Comparison of ENCODE assay signal across 2 cellular contexts in the genomic region with DNA sequence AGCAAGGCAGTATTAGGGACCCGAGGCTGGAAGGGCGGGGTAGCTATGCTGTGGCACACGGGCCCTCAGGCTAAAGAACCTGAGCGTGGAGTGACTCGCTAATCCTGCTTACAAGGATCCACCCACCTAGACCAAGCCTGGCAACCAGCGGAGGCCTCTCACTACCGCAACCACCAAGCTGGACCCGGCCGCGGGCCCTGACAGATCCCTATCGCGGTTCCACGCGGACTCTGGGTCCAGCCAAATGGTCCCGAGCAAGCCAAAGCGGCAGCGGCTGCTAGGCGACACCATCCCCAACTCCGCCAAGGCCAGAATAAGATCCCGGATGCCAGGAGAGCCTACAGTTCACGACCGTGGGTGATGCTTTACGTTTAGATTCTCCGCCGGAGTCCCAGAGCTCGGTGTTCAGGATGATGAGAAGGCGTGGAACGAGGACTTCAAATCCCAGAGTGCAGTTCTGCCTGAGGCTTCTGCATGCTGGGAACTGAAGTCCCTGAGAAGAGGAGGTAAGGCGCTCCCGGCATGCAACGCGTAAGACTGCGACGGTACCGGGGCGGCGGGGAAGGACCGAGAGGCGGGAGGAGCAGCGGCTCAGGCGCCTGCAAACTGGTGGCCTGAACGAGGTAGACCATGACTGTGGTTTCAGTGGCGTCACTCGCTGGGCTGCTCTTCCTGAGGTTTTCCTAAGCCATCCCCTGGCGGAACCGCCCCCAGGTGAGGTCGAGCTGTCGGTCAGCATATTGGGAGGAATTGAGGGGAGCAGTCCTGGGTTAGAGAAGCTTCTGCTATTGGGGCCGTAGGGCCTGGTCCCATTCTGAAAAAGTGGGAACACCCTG.
TF ChIP-seq lines count a peak whose summit lies in the region.

A gene with protein sequence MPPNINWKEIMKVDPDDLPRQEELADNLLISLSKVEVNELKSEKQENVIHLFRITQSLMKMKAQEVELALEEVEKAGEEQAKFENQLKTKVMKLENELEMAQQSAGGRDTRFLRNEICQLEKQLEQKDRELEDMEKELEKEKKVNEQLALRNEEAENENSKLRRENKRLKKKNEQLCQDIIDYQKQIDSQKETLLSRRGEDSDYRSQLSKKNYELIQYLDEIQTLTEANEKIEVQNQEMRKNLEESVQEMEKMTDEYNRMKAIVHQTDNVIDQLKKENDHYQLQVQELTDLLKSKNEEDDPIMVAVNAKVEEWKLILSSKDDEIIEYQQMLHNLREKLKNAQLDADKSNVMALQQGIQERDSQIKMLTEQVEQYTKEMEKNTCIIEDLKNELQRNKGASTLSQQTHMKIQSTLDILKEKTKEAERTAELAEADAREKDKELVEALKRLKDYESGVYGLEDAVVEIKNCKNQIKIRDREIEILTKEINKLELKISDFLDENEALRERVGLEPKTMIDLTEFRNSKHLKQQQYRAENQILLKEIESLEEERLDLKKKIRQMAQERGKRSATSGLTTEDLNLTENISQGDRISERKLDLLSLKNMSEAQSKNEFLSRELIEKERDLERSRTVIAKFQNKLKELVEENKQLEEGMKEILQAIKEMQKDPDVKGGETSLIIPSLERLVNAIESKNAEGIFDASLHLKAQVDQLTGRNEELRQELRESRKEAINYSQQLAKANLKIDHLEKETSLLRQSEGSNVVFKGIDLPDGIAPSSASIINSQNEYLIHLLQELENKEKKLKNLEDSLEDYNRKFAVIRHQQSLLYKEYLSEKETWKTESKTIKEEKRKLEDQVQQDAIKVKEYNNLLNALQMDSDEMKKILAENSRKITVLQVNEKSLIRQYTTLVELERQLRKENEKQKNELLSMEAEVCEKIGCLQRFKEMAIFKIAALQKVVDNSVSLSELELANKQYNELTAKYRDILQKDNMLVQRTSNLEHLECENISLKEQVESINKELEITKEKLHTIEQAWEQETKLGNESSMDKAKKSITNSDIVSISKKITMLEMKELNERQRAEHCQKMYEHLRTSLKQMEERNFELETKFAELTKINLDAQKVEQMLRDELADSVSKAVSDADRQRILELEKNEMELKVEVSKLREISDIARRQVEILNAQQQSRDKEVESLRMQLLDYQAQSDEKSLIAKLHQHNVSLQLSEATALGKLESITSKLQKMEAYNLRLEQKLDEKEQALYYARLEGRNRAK (N-terminal part only) (minus strand): TSS at position 315 of the 836 bp plus-strand sequence. CDS start 781 bp downstream, outside the sequence.
A gene (plus strand): TSS at position 534 of the 836 bp plus-strand sequence. CDS start 6,009 bp downstream, outside the sequence.

TF ChIP-seq in HCT116, 20 proteins besides CTCF, POLR2A, EP300 and RAD21 (continued from another document):
- TF ChIP-seq TCF7L2 (IDR thresholded peaks at IDR 0.05; ENCODE audit: borderline replicate concordance, extremely low read depth, insufficient read depth, insufficient read length) (no peak), POLR2AphosphoS5 (IDR thresholded peaks at IDR 0.05; ENCODE audit: low read depth, low read length) (peak; percentile 82), EZH2phosphoT487 (IDR thresholded peaks at IDR 0.05; ENCODE audit: borderline replicate concordance) (no peak), CEBPB (IDR thresholded peaks at IDR 0.05; ENCODE audit: low read depth) (no peak), EGR1 (IDR thresholded peaks at IDR 0.05; ENCODE audit: low read depth) (no peak; the same call in 1 of the 2 replicates), YY1 (IDR thresholded peaks at IDR 0.05; ENCODE audit: extremely low read depth, insufficient replicate concordance, low read depth, low read length) (peak; percentile 75), ELF1 (IDR thresholded peaks at IDR 0.05; ENCODE audit: borderline replicate concordance, low read depth) (no peak; the same call in 1 of the 2 replicates), FOSL1 (IDR thresholded peaks at IDR 0.05; ENCODE audit: low read depth) (no peak), SIN3A (IDR thresholded peaks at IDR 0.05; ENCODE audit: low read depth) (peak; percentile 71), CBX3 (IDR thresholded peaks at IDR 0.05; ENCODE audit: low read depth) (no peak), SRF (IDR thresholded peaks at IDR 0.05; ENCODE audit: low read depth) (no peak; the same call in 1 of the 2 replicates), SP1 (IDR thresholded peaks at IDR 0.05; ENCODE audit: low read depth) (peak; percentile 47; the same call in 1 of the 2 replicates), JUND (IDR thresholded peaks at IDR 0.05) (no peak), ZNF274 (IDR thresholded peaks at IDR 0.05; ENCODE audit: low read depth, low read length) (no peak), EZH2 (IDR thresholded peaks at IDR 0.05) (no peak)
- TF ChIP-seq, protein P1, sequence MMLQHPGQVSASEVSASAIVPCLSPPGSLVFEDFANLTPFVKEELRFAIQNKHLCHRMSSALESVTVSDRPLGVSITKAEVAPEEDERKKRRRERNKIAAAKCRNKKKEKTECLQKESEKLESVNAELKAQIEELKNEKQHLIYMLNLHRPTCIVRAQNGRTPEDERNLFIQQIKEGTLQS (IDR thresholded peaks at IDR 0.05) = no peak
- TF ChIP-seq, protein P2, sequence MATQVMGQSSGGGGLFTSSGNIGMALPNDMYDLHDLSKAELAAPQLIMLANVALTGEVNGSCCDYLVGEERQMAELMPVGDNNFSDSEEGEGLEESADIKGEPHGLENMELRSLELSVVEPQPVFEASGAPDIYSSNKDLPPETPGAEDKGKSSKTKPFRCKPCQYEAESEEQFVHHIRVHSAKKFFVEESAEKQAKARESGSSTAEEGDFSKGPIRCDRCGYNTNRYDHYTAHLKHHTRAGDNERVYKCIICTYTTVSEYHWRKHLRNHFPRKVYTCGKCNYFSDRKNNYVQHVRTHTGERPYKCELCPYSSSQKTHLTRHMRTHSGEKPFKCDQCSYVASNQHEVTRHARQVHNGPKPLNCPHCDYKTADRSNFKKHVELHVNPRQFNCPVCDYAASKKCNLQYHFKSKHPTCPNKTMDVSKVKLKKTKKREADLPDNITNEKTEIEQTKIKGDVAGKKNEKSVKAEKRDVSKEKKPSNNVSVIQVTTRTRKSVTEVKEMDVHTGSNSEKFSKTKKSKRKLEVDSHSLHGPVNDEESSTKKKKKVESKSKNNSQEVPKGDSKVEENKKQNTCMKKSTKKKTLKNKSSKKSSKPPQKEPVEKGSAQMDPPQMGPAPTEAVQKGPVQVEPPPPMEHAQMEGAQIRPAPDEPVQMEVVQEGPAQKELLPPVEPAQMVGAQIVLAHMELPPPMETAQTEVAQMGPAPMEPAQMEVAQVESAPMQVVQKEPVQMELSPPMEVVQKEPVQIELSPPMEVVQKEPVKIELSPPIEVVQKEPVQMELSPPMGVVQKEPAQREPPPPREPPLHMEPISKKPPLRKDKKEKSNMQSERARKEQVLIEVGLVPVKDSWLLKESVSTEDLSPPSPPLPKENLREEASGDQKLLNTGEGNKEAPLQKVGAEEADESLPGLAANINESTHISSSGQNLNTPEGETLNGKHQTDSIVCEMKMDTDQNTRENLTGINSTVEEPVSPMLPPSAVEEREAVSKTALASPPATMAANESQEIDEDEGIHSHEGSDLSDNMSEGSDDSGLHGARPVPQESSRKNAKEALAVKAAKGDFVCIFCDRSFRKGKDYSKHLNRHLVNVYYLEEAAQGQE (IDR thresholded peaks at IDR 0.05; ENCODE audit: low read depth) = no peak
- TF ChIP-seq, protein P3, sequence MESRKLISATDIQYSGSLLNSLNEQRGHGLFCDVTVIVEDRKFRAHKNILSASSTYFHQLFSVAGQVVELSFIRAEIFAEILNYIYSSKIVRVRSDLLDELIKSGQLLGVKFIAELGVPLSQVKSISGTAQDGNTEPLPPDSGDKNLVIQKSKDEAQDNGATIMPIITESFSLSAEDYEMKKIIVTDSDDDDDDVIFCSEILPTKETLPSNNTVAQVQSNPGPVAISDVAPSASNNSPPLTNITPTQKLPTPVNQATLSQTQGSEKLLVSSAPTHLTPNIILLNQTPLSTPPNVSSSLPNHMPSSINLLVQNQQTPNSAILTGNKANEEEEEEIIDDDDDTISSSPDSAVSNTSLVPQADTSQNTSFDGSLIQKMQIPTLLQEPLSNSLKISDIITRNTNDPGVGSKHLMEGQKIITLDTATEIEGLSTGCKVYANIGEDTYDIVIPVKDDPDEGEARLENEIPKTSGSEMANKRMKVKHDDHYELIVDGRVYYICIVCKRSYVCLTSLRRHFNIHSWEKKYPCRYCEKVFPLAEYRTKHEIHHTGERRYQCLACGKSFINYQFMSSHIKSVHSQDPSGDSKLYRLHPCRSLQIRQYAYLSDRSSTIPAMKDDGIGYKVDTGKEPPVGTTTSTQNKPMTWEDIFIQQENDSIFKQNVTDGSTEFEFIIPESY (IDR thresholded peaks at IDR 0.05; ENCODE audit: extremely low read depth, insufficient replicate concordance, low read length) = peak; percentile 62
- TF ChIP-seq, protein P4, sequence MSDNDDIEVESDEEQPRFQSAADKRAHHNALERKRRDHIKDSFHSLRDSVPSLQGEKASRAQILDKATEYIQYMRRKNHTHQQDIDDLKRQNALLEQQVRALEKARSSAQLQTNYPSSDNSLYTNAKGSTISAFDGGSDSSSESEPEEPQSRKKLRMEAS (IDR thresholded peaks at IDR 0.05) = peak; percentile 23; the same call in 1 of the 2 replicates

TF ChIP-seq in neural cell, 6 proteins besides CTCF, POLR2A, EP300 and RAD21:
- TF ChIP-seq, protein P2 (IDR thresholded peaks at IDR 0.05; ENCODE audit: borderline replicate concordance) = peak; percentile 17
- TF ChIP-seq TAF1 (IDR thresholded peaks at IDR 0.05; ENCODE audit: low read depth) (no peak), POLR2AphosphoS5 (IDR thresholded peaks at IDR 0.05) (peak; percentile 81), MXI1 (conservative IDR thresholded peaks at IDR 0.05; ENCODE audit: poor library complexity, severe bottlenecking) (peak; percentile 89), SMC3 (conservative IDR thresholded peaks at IDR 0.05; ENCODE audit: poor library complexity) (peak; percentile 11), EZH2 (IDR thresholded peaks at IDR 0.05; ENCODE audit: borderline replicate concordance, insufficient read depth, low read length, poor library complexity, severe bottlenecking) (no peak)
